ENCODE assay signal across 1 cellular context in the genomic region with DNA sequence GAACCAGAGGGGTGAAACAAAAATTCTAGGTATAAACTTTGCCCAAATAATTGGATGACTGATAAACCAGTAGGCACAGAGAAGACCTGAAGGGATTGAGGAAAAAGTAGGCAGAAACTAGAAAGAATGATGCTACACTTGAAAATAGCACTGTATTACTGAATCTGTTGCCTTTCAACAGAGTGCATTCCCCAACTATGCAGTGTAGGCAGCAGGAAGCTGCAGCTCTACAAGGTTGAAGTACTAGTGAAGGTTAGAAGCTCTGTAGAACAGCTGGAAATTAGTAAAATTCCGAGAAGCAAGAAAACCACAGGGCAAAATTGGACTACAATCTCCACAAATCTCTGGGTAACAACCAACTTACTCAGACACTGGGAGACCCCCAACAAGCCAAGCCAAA.
TF ChIP-seq lines count a peak whose summit lies in the region.

No MANE protein-coding gene starts in this region.

TF ChIP-seq in WTC11, 78 proteins besides CTCF, POLR2A, EP300 and RAD21 (continued from another document):
- TF ChIP-seq, protein P1, sequence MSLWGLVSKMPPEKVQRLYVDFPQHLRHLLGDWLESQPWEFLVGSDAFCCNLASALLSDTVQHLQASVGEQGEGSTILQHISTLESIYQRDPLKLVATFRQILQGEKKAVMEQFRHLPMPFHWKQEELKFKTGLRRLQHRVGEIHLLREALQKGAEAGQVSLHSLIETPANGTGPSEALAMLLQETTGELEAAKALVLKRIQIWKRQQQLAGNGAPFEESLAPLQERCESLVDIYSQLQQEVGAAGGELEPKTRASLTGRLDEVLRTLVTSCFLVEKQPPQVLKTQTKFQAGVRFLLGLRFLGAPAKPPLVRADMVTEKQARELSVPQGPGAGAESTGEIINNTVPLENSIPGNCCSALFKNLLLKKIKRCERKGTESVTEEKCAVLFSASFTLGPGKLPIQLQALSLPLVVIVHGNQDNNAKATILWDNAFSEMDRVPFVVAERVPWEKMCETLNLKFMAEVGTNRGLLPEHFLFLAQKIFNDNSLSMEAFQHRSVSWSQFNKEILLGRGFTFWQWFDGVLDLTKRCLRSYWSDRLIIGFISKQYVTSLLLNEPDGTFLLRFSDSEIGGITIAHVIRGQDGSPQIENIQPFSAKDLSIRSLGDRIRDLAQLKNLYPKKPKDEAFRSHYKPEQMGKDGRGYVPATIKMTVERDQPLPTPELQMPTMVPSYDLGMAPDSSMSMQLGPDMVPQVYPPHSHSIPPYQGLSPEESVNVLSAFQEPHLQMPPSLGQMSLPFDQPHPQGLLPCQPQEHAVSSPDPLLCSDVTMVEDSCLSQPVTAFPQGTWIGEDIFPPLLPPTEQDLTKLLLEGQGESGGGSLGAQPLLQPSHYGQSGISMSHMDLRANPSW (CRISPR knock-in tag; conservative IDR thresholded peaks at IDR 0.05; ENCODE audit: low read depth): no peak
- TF ChIP-seq MYBL2 (CRISPR knock-in tag; IDR thresholded peaks at IDR 0.05): no peak
- TF ChIP-seq TEAD4 (CRISPR knock-in tag; IDR thresholded peaks at IDR 0.05): no peak
- no peak for TF ChIP-seq MXD4 (CRISPR knock-in tag; IDR thresholded peaks at IDR 0.05; ENCODE audit: borderline replicate concordance)
- TF ChIP-seq GABPB1 (CRISPR knock-in tag; IDR thresholded peaks at IDR 0.05): no peak
- no peak for TF ChIP-seq E2F5 (CRISPR knock-in tag; IDR thresholded peaks at IDR 0.05)
- TF ChIP-seq, protein P2, sequence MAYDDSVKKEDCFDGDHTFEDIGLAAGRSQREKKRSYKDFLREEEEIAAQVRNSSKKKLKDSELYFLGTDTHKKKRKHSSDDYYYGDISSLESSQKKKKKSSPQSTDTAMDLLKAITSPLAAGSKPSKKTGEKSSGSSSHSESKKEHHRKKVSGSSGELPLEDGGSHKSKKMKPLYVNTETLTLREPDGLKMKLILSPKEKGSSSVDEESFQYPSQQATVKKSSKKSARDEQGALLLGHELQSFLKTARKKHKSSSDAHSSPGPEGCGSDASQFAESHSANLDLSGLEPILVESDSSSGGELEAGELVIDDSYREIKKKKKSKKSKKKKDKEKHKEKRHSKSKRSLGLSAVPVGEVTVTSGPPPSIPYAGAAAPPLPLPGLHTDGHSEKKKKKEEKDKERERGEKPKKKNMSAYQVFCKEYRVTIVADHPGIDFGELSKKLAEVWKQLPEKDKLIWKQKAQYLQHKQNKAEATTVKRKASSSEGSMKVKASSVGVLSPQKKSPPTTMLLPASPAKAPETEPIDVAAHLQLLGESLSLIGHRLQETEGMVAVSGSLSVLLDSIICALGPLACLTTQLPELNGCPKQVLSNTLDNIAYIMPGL (CRISPR knock-in tag; IDR thresholded peaks at IDR 0.05): no peak
- TF ChIP-seq GRHL2 (CRISPR knock-in tag; IDR thresholded peaks at IDR 0.05; ENCODE audit: insufficient replicate concordance, severe bottlenecking): no peak
- TF ChIP-seq, protein P3, sequence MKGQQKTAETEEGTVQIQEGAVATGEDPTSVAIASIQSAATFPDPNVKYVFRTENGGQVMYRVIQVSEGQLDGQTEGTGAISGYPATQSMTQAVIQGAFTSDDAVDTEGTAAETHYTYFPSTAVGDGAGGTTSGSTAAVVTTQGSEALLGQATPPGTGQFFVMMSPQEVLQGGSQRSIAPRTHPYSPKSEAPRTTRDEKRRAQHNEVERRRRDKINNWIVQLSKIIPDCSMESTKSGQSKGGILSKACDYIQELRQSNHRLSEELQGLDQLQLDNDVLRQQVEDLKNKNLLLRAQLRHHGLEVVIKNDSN (CRISPR knock-in tag; IDR thresholded peaks at IDR 0.05): no peak
- no peak for TF ChIP-seq FOXK1 (CRISPR knock-in tag; IDR thresholded peaks at IDR 0.05)
- no peak for TF ChIP-seq ZNF423 (CRISPR knock-in tag; IDR thresholded peaks at IDR 0.05)
- no peak for TF ChIP-seq ZBTB43 (CRISPR knock-in tag; IDR thresholded peaks at IDR 0.05)
- no peak for TF ChIP-seq USF2 (CRISPR knock-in tag; IDR thresholded peaks at IDR 0.05)
- no peak for TF ChIP-seq IRF2 (CRISPR knock-in tag; IDR thresholded peaks at IDR 0.05; ENCODE audit: borderline replicate concordance, low read depth)
